Comparison of ENCODE assay signal across 4 cellular contexts in the genomic region with DNA sequence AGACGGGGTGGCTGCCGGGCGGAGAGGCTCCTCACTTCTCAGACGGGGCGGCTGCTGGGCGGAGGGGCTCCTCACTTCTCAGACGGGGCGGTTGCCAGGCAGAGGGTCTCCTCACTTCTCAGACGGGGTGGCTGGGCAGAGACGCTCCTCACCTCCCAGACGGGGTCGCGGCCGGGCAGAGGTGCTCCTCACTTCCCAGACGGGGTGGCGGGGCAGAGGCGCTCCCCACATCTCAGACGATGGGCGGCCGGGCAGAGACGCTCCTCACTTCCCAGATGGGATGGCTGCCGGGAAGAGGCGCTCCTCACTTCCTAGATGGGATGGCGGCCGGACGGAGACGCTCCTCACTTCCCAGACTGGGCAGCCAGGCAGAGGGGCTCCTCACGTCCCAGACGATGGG. TPM values are rescaled to one million over a fixed set of nuclear protein-coding genes. Genes with fewer than 3 reads are reported as not detected.
"Had no signal": no experiment of that assay in that cellular context is flagged by ENCODE, and none has a peak within 500 bp of the region (broad histone marks: within the 10 kb centered on the region; RNA-seq: fewer than 3 reads in every experiment).

No MANE protein-coding gene starts in this region.

RNA-seq across cellular contexts. Expression of a gene that starts 21.2 kb away (rescaled TPM):
- total RNA-seq: HepG2, HT-29, HT1080 had no signal
- polyA plus RNA-seq: HepG2, IgD-negative memory B cell had no signal
